22 cellular contexts compared by ENCODE assay signal in genomic region chr4:183834252-183834651, GRCh38.
"Had no signal": no experiment of that assay in that cellular context is flagged by ENCODE, and none has a peak within 500 bp of the region (broad histone marks: within the 10 kb centered on the region; RNA-seq: fewer than 3 reads in every experiment).

No MANE protein-coding gene starts in this region.

- ATAC-seq: activated CD4-positive, alpha-beta T cell treated with anti-CD3 and anti-CD28 coated beads for 36 hours; activated CD8-positive, alpha-beta memory T cell treated with anti-CD3 and anti-CD28 coated beads, Interleukin-2, amount 10 ng/mL, durations not matched to agents 7 days and 5 days; left lobe of liver; natural killer cell treated with Interleukin-12 subunit alpha and Interleukin-12 subunit beta and Interleukin-15 and Interleukin-18, amount 100 ng/mL, for 72 hours; psoas muscle; right lobe of liver; stimulated activated naive CD8-positive, alpha-beta T cell treated with anti-CD3 and anti-CD28 coated beads, Interleukin-15, Interleukin-2, amounts not matched to agents 100 U/mL and 50 U/mL, for 24 hours had no signal

- H3K4me3 ChIP-seq: ascending aorta, cardiac muscle cell, psoas muscle, right lobe of liver, smooth muscle cell had no signal

- H3K4me3 Mint-ChIP-seq: activated CD4-positive, alpha-beta memory T cell treated with anti-CD3 and anti-CD28 coated beads for 36 hours; activated CD4-positive, alpha-beta T cell treated with anti-CD3 and anti-CD28 coated beads for 36 hours; activated CD8-positive, alpha-beta memory T cell treated with anti-CD3 and anti-CD28 coated beads, Interleukin-2, amount 10 ng/mL, durations not matched to agents 7 days and 5 days; activated naive CD4-positive, alpha-beta T cell treated with anti-CD3 and anti-CD28 coated beads, Interleukin-2, amount 10 ng/mL, durations not matched to agents 7 days and 5 days; memory B cell; natural killer cell treated with Interleukin-12 subunit alpha and Interleukin-12 subunit beta and Interleukin-15 and Interleukin-18, amount 100 ng/mL, for 72 hours; T-helper 1 cell treated with Interleukin-12 subunit alpha and Interleukin-12 subunit beta and Interleukin-4 antibody, amounts not matched to agents 30 μg/mL and 1 μg/mL, for 36 hours had no signal

- H3K27ac Mint-ChIP-seq: activated CD4-positive, alpha-beta memory T cell treated with anti-CD3 and anti-CD28 coated beads for 36 hours; activated CD4-positive, alpha-beta T cell treated with anti-CD3 and anti-CD28 coated beads for 36 hours; activated CD8-positive, alpha-beta memory T cell treated with anti-CD3 and anti-CD28 coated beads, Interleukin-2, amount 10 ng/mL, durations not matched to agents 7 days and 5 days; activated naive CD4-positive, alpha-beta T cell treated with anti-CD3 and anti-CD28 coated beads, Interleukin-2, amount 10 ng/mL, durations not matched to agents 7 days and 5 days; activated T-helper 2 cell treated with anti-CD3 and anti-CD28 coated beads, Interferon-gamma antibody, Interleukin-2, Interleukin-4, amounts not matched to agents 10 μg/mL and 5 μg/mL and 100 μg/mL, durations not matched to agents 14 hours and 24 hours and 36 hours; memory B cell; natural killer cell treated with Interleukin-12 subunit alpha and Interleukin-12 subunit beta and Interleukin-15 and Interleukin-18, amount 100 ng/mL, for 72 hours; T-helper 1 cell treated with Interleukin-12 subunit alpha and Interleukin-12 subunit beta and Interleukin-4 antibody, amounts not matched to agents 30 μg/mL and 1 μg/mL, for 36 hours had no signal

- DNase-seq: activated CD4-positive, alpha-beta memory T cell treated with anti-CD3 and anti-CD28 coated beads for 36 hours; activated CD4-positive, alpha-beta T cell treated with anti-CD3 and anti-CD28 coated beads for 36 hours; activated CD8-positive, alpha-beta memory T cell treated with anti-CD3 and anti-CD28 coated beads, Interleukin-2, amount 10 ng/mL, durations not matched to agents 7 days and 5 days; activated naive CD4-positive, alpha-beta T cell treated with anti-CD3 and anti-CD28 coated beads, Interleukin-2, amount 10 ng/mL, durations not matched to agents 7 days and 5 days; activated T-cell treated with anti-CD3 and anti-CD28 coated beads, Interleukin-2, amount 50 U/mL, for 1 hour; cortex of kidney; effector CD8-positive, alpha-beta T cell; islet precursor cell; psoas muscle; right lobe of liver; stimulated activated CD4-positive, alpha-beta T cell treated with anti-CD3 and anti-CD28 coated beads, Interleukin-4, amount 100 ng/mL, for 4 hours; stimulated activated CD8-positive, alpha-beta memory T cell treated with anti-CD3 and anti-CD28 coated beads, Interleukin-4, amount 100 ng/mL, for 48 hours; stimulated activated naive CD8-positive, alpha-beta T cell treated with anti-CD3 and anti-CD28 coated beads, Interleukin-15, Interleukin-2, amounts not matched to agents 100 U/mL and 50 U/mL, for 24 hours; WERI-Rb-1 had no signal

- H3K36me3 Mint-ChIP-seq: activated CD4-positive, alpha-beta memory T cell treated with anti-CD3 and anti-CD28 coated beads for 36 hours; activated CD8-positive, alpha-beta memory T cell treated with anti-CD3 and anti-CD28 coated beads, Interleukin-2, amount 10 ng/mL, durations not matched to agents 7 days and 5 days; activated naive CD4-positive, alpha-beta T cell treated with anti-CD3 and anti-CD28 coated beads, Interleukin-2, amount 10 ng/mL, durations not matched to agents 7 days and 5 days; memory B cell; natural killer cell treated with Interleukin-12 subunit alpha and Interleukin-12 subunit beta and Interleukin-15 and Interleukin-18, amount 100 ng/mL, for 72 hours had no signal

- H3K4me1 Mint-ChIP-seq: activated CD8-positive, alpha-beta memory T cell treated with anti-CD3 and anti-CD28 coated beads, Interleukin-2, amount 10 ng/mL, durations not matched to agents 7 days and 5 days had no signal

- H3K27me3 ChIP-seq: ascending aorta, cardiac muscle cell, right lobe of liver had no signal

- H3K9me3 ChIP-seq: ascending aorta, psoas muscle, right lobe of liver had no signal

- H3K9me3 Mint-ChIP-seq: activated CD4-positive, alpha-beta memory T cell treated with anti-CD3 and anti-CD28 coated beads for 36 hours; activated naive CD4-positive, alpha-beta T cell treated with anti-CD3 and anti-CD28 coated beads, Interleukin-2, amount 10 ng/mL, durations not matched to agents 7 days and 5 days; activated T-helper 2 cell treated with anti-CD3 and anti-CD28 coated beads, Interferon-gamma antibody, Interleukin-2, Interleukin-4, amounts not matched to agents 10 μg/mL and 5 μg/mL and 100 μg/mL, durations not matched to agents 14 hours and 24 hours and 36 hours; memory B cell; natural killer cell treated with Interleukin-12 subunit alpha and Interleukin-12 subunit beta and Interleukin-15 and Interleukin-18, amount 100 ng/mL, for 72 hours; T-helper 1 cell treated with Interleukin-12 subunit alpha and Interleukin-12 subunit beta and Interleukin-4 antibody, amounts not matched to agents 30 μg/mL and 1 μg/mL, for 36 hours had no signal

- H3K27ac ChIP-seq: ascending aorta, cardiac muscle cell, psoas muscle, right lobe of liver, WERI-Rb-1 had no signal

- H3K36me3 ChIP-seq: ascending aorta, cardiac muscle cell, right lobe of liver, WERI-Rb-1 had no signal

- H3K4me1 ChIP-seq: ascending aorta, psoas muscle, right lobe of liver had no signal
